ENCODE assay signal across 8 cellular contexts in the genomic region with DNA sequence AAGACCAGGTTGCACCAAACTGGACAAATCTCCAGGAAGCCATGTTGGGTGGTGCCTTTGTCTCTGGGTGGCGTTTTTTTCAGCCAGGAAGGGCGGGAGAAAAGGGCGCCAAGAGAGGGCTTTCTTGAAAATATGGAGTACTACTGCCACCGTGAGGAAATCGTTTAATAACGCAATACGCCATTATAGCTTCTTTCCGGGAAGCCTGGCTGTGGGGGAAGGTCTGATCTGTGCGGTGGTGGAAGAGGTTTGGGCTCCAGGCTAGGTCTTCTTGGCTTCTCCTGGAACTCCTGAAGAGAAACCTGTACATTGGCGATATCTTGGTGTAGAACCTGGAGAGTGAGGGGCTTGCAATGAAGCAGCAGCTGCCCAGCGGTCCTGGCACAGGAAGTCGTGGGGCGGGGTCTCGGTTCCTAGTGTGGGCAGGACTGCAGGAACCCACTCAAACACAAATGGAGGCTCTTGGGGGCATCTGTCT.
A peak's percentile ranks its signal among the peaks of the same experiment; 100 is the strongest.
DNase-seq lines count a peak whose midpoint lies in the region; ATAC-seq, FAIRE-seq and TF ChIP-seq lines count a peak whose summit lies in the region.

No MANE protein-coding gene starts in this region.

- peak overlapping the region; percentile 89 for H2AFZ ChIP-seq in keratinocyte (ENCODE audit: control insufficient read depth, low read length)

- H3K27ac ChIP-seq in keratinocyte (ENCODE audit: control insufficient read depth, insufficient read depth, low read length): peak overlapping the region; percentile 54

- no peaks in the 10 kb centered on the region for H3K36me3 ChIP-seq in keratinocyte (ENCODE audit: control insufficient read depth in 2 of 2, extremely low read depth in 1 of 2, insufficient read depth in 2 of 2, low read length in 2 of 2)

- H3K4me3 ChIP-seq in keratinocyte (ENCODE audit: control insufficient read depth in 2 of 3, extremely low read depth in 1 of 3, insufficient read depth in 2 of 3, low read depth in 1 of 3, low read length in 3 of 3): peak overlapping the region; percentile 54 to 71 (median 56)

- peak; percentile 38 for DNase-seq in NCI-H146 (lab: John Stamatoyannopoulos, UW)
- no peak for DNase-seq in NCI-H146 treated with DMSO at 0.1 percent for 48 hours (lab: John Stamatoyannopoulos, UW; ENCODE audit: unreplicated experiment)
- peak; percentile 96 for DNase-seq in HT-29 (ENCODE audit: low spot score)
- DNase-seq in SW 1271 (lab: John Stamatoyannopoulos, UW): peak; percentile 7 to 61
- no peak for DNase-seq in keratinocyte (ENCODE audit: low read depth, low spot score)
- no peak for DNase-seq in stimulated activated CD4-positive, alpha-beta T cell treated with anti-CD3 and anti-CD28 coated beads, Interleukin-15, amount 100 ng/mL, for 24 hours
- no peak for DNase-seq in SHP77 treated with DMSO at 0.1 percent for 48 hours (lab: John Stamatoyannopoulos, UW)

- no peaks in the 10 kb centered on the region for H3K9me1 ChIP-seq in keratinocyte (ENCODE audit: control insufficient read depth, extremely low read depth, insufficient read depth, low read length)

- no peak for ATAC-seq in GM19455 (IDR thresholded peaks at IDR 0.05; ENCODE audit: unreplicated experiment)

- H3K9ac ChIP-seq in keratinocyte (ENCODE audit: control insufficient read depth, extremely low read depth, insufficient read depth, low read length): peak overlapping the region; percentile 61

- no peaks in the 10 kb centered on the region for H3K27me3 ChIP-seq in keratinocyte (ENCODE audit: control insufficient read depth, extremely low read depth, insufficient read depth, low read length)

- dilution Hi-C loops in keratinocyte (cut with MboI; ENCODE audit: extremely low pct_ligation_motif_present, low sequenced_read_pairs): no loop called here

- TF ChIP-seq CTCF in keratinocyte (optimal IDR thresholded peaks at IDR 0.05 in 1 of 3, IDR thresholded peaks at IDR 0.05 in 1 of 3, conservative IDR thresholded peaks at IDR 0.05 in 1 of 3; ENCODE audit: extremely low read depth in 1 of 3, insufficient read depth in 2 of 3, low read length in 3 of 3): peak; percentile 21 to 56 (median 43)

- H4K20me1 ChIP-seq in keratinocyte (ENCODE audit: control insufficient read depth, extremely low read depth, insufficient read depth, low read length): no peaks in the 10 kb centered on the region

- H3K4me2 ChIP-seq in keratinocyte (ENCODE audit: control insufficient read depth, extremely low read depth, insufficient read depth, low read depth, low read length): peak overlapping the region; percentile 65

- H3K4me1 ChIP-seq in keratinocyte (ENCODE audit: control insufficient read depth, extremely low read depth, insufficient read depth, low read length): peaks cover 5% of the 10 kb centered on the region

- FAIRE-seq in keratinocyte (lab: Jason Lieb, UNC): no peak

- H3K79me2 ChIP-seq in keratinocyte (ENCODE audit: control insufficient read depth, insufficient read depth, low read length): no peaks in the 10 kb centered on the region

- no peaks in the 10 kb centered on the region for H3K9me3 ChIP-seq in keratinocyte (ENCODE audit: control insufficient read depth, low read depth, low read length)

Comparison
In these comparisons a context has a peak if more than half of its experiments do, and no peak if none do; other contexts are left out.
1. DNase-seq: peak in NCI-H146 (single experiment), HT-29 (single experiment) and SW 1271 (2 of 2); none in NCI-H146 treated with DMSO at 0.1 percent for 48 hours (single experiment), keratinocyte (single experiment), stimulated activated CD4-positive, alpha-beta T cell treated with anti-CD3 and anti-CD28 coated beads, Interleukin-15, amount 100 ng/mL, for 24 hours (single experiment) and SHP77 treated with DMSO at 0.1 percent for 48 hours (single experiment).